Comparison of ENCODE assay signal across 1 cellular context in genomic region chr14:92386637-92387036, GRCh38.
TF ChIP-seq lines count a peak whose summit lies in the region.

No MANE protein-coding gene starts in this region.

TF ChIP-seq in HepG2, 621 proteins besides CTCF, POLR2A, EP300 and RAD21 (continued from another document and continues in another):
- no peak for TF ChIP-seq ATF2 (CRISPR knock-in tag; IDR thresholded peaks at IDR 0.05)
- no peak for TF ChIP-seq WIZ (CRISPR knock-in tag; IDR thresholded peaks at IDR 0.05)
- TF ChIP-seq CSRNP2 (CRISPR knock-in tag; conservative IDR thresholded peaks at IDR 0.05; ENCODE audit: low read depth) = no peak
- TF ChIP-seq ARHGAP35 (CRISPR knock-in tag; IDR thresholded peaks at IDR 0.05; ENCODE audit: borderline replicate concordance) = no peak
- TF ChIP-seq ZFY (CRISPR knock-in tag; IDR thresholded peaks at IDR 0.05) = no peak
- no peak for TF ChIP-seq ZNF263 (CRISPR knock-in tag; IDR thresholded peaks at IDR 0.05)
- TF ChIP-seq ZSCAN9 (CRISPR knock-in tag; IDR thresholded peaks at IDR 0.05; ENCODE audit: borderline replicate concordance) = no peak
- 0 out of 2 replicates have a peak, but pooled peaks have one; percentile 30 for TF ChIP-seq IKZF5 (CRISPR knock-in tag; IDR thresholded peaks at IDR 0.05)
- TF ChIP-seq AKNA (CRISPR knock-in tag; IDR thresholded peaks at IDR 0.05; ENCODE audit: borderline replicate concordance) = no peak
- TF ChIP-seq ZNF713 (CRISPR knock-in tag; IDR thresholded peaks at IDR 0.05) = no peak
- no peak for TF ChIP-seq ZNF616 (CRISPR knock-in tag; IDR thresholded peaks at IDR 0.05; ENCODE audit: low read depth)
- no peak for TF ChIP-seq ZNF224 (CRISPR knock-in tag; IDR thresholded peaks at IDR 0.05)
- no peak for TF ChIP-seq ZNF674 (CRISPR knock-in tag; IDR thresholded peaks at IDR 0.05; ENCODE audit: low read depth)
- TF ChIP-seq NFIB (CRISPR knock-in tag; IDR thresholded peaks at IDR 0.05; ENCODE audit: borderline replicate concordance) = no peak
- no peak for TF ChIP-seq UBTF (CRISPR knock-in tag; IDR thresholded peaks at IDR 0.05)
- TF ChIP-seq ZHX2 (IDR thresholded peaks at IDR 0.05; ENCODE audit: low read depth) = no peak
- TF ChIP-seq ZHX2 (CRISPR knock-in tag; IDR thresholded peaks at IDR 0.05; ENCODE audit: borderline replicate concordance) = no peak
- no peak for TF ChIP-seq PLSCR1 (CRISPR knock-in tag; IDR thresholded peaks at IDR 0.05; ENCODE audit: borderline replicate concordance)
- peak; percentile 44; the same call in 1 of the 2 replicates for TF ChIP-seq MAX (IDR thresholded peaks at IDR 0.05)
- TF ChIP-seq ZNF883 (CRISPR knock-in tag; IDR thresholded peaks at IDR 0.05; ENCODE audit: not compliant biosample characterization) = no peak
- no peak for TF ChIP-seq NKX3-1 (CRISPR knock-in tag; IDR thresholded peaks at IDR 0.05)
- TF ChIP-seq ZNF574 (CRISPR knock-in tag; IDR thresholded peaks at IDR 0.05) = peak; percentile 38; the same call in 1 of the 2 replicates
- TF ChIP-seq FOXA1 (IDR thresholded peaks at IDR 0.05) = no peak
- TF ChIP-seq FOXA1 (CRISPR knock-in tag; IDR thresholded peaks at IDR 0.05) = 0 out of 2 replicates have a peak, but pooled peaks have one; percentile 20
- no peak for TF ChIP-seq MYPOP (CRISPR knock-in tag; IDR thresholded peaks at IDR 0.05)
- TF ChIP-seq SRSF4 (IDR thresholded peaks at IDR 0.05; ENCODE audit: low read depth, low read length, poor library complexity, severe bottlenecking) = no peak
- TF ChIP-seq FOXO4 (CRISPR knock-in tag; conservative IDR thresholded peaks at IDR 0.05) = no peak
